ENCODE assay signal across 7 cellular contexts in the genomic region with DNA sequence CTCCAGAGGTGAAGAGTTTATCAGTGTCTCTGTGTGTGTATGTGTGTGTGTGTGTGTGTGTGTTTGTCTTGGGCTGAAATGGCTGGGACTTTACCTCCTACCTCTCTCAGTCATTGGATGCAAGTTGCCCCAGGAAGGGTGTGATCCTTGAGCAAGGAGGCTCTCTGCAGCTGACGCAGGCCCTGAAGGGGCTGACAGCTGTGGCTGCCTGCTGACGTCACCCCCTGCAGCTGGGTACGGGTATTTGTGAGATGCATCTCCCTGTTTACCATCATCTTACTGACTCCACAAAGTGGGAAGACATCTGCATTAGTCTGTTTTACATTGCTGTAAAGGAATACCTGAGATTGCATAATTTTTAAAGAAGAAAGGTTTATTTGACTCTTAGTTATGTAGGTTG.
"Had no signal": no experiment of that assay in that cellular context is flagged by ENCODE, and none has a peak within 500 bp of the region (broad histone marks: within the 10 kb centered on the region; RNA-seq: fewer than 3 reads in every experiment).

No MANE protein-coding gene starts in this region.

- H3K36me3 ChIP-seq: HAP-1 had no signal

- DNase-seq: GM23248, GOT3, H7, HFFc6, IMR-90 had no signal

- H3K4me1 ChIP-seq: HAP-1 had no signal

- H3K9ac ChIP-seq: GM23248 had no signal

- H3K4me3 ChIP-seq: GM23248, HAP-1 had no signal

- H3K27ac Mint-ChIP-seq: HFFc6 had no signal

- H3K4me3 Mint-ChIP-seq: HFFc6 had no signal

- H3K27ac ChIP-seq: GM23248, HL-60 had no signal

- H3K9me3 ChIP-seq: HAP-1 had no signal
